In the genomic region with DNA sequence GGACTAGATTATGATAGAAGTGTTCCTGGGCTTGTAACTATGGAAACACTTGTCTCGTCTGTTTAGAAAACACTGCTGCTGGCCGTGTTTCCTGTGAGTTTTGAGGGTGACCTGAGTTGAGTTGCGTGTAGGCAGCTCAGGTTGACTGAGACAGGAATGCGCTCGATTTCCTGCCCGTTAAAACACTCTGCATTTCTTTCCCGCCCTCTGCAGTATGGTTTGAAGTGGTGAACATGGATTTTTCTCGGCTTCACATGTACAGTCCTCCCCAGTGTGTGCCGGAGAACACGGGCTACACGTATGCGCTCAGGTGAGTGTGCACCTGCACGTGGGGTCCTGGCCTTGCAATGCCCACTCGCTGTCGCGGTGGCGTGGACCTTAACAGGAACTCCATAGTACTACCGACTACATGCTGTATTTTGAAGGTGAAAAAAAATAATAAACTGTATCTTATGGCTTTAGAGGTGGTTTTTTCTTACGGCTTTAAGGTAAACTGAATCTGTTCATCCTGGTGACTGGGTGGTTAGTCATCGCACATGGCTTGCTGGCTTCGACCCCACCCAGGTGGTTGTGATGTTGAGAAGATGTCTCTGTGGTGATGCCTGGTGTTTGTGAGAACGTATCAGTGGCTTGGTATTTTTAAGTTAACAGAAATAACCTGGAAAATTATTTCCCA, we compare ENCODE assay signal across 8 cellular contexts. TPM values are rescaled to one million over a fixed set of nuclear protein-coding genes. Genes with fewer than 3 reads are reported as not detected.
DNase-seq lines count a peak whose midpoint lies in the region; ATAC-seq and TF ChIP-seq lines count a peak whose summit lies in the region.

A gene with protein sequence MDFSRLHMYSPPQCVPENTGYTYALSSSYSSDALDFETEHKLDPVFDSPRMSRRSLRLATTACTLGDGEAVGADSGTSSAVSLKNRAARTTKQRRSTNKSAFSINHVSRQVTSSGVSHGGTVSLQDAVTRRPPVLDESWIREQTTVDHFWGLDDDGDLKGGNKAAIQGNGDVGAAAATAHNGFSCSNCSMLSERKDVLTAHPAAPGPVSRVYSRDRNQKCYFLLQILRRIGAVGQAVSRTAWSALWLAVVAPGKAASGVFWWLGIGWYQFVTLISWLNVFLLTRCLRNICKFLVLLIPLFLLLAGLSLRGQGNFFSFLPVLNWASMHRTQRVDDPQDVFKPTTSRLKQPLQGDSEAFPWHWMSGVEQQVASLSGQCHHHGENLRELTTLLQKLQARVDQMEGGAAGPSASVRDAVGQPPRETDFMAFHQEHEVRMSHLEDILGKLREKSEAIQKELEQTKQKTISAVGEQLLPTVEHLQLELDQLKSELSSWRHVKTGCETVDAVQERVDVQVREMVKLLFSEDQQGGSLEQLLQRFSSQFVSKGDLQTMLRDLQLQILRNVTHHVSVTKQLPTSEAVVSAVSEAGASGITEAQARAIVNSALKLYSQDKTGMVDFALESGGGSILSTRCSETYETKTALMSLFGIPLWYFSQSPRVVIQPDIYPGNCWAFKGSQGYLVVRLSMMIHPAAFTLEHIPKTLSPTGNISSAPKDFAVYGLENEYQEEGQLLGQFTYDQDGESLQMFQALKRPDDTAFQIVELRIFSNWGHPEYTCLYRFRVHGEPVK (plus strand): TSS at position 185 of the 676 bp plus-strand sequence. CDS start 49 bp downstream, at position 234.

- TF ChIP-seq CTCF in MCF 10A (IDR thresholded peaks at IDR 0.05; ENCODE audit: unreplicated experiment) = no peak

- peaks cover 42% of the 10 kb centered on the region for H3K4me1 Mint-ChIP-seq in MCF 10A (ENCODE audit: insufficient read depth, unreplicated experiment)

- ATAC-seq in GM18498 (IDR thresholded peaks at IDR 0.05; ENCODE audit: unreplicated experiment) = peak; percentile 66
- peak; percentile 36 for ATAC-seq in HG03025 (IDR thresholded peaks at IDR 0.05; ENCODE audit: low FRiP score, unreplicated experiment)

- peak within 1 kb of the TSS; percentile 66 for H3K4me3 Mint-ChIP-seq in MCF 10A (ENCODE audit: unreplicated experiment)

- CTCF ChIA-PET in MCF 10A (lab: Yijun Ruan, JAX) = interaction anchor here (0.7 to 2.1 kb wide), 6 partner anchors 17 to 510 kb away, joined by 3 to 6 read pairs (median 4); no protein-coding TSS in a partner anchor

- POLR2A ChIA-PET in MCF 10A (lab: Yijun Ruan, JAX) = interaction anchor here (0.6 to 8.3 kb wide), 24 partner anchors 10 to 1576 kb away, joined by 3 to 185 read pairs (median 4); partner anchors contain the start of gene GET4

- H3K27me3 Mint-ChIP-seq in MCF 10A (ENCODE audit: insufficient read depth, unreplicated experiment) = no peaks in the 10 kb centered on the region

- peaks cover 38% of the 10 kb centered on the region for H3K36me3 Mint-ChIP-seq in MCF 10A (ENCODE audit: insufficient read depth, unreplicated experiment)

- BruUV-seq in MCF 10A (replicated peaks; lab: Mats Ljungman, UMichigan) = no TSS peak

- DNase-seq in MCF 10A (ENCODE audit: unreplicated experiment) (peak; percentile 90), left kidney (ENCODE audit: low read depth, low spot score) (peak; percentile 83), NCI-H510A treated with DMSO at 0.1 percent for 48 hours (lab: John Stamatoyannopoulos, UW) (no peak), NCI-H187 (lab: John Stamatoyannopoulos, UW) (no peak)
- DNase-seq in stimulated activated CD4-positive, alpha-beta T cell treated with anti-CD3 and anti-CD28 coated beads, Interleukin-4, amount 100 ng/mL, for 48 hours (ENCODE audit: low read depth in 2 of 2) = peak; percentile 49 to 62

- H3K27ac Mint-ChIP-seq in MCF 10A (ENCODE audit: low read depth, unreplicated experiment) = peak within 1 kb of the TSS; percentile 100

- no peaks in the 10 kb centered on the region for H3K9me3 Mint-ChIP-seq in MCF 10A (ENCODE audit: unreplicated experiment)

- intact Hi-C loops in T-helper 2 cell treated with Interferon-gamma antibody and Interleukin-4, amounts not matched to agents 100 ng/mL and 5 ng/mL, for 36 hours (cut with micrococcal nuclease) = no loop called here
- intact Hi-C loops in MCF 10A (cut with micrococcal nuclease) = no loop called here

RNA-seq across cellular contexts. Expression of the gene that starts here (rescaled TPM):
- total RNA-seq in T-helper 2 cell treated with Interferon-gamma antibody and Interleukin-4, amounts not matched to agents 100 ng/mL and 5 ng/mL, for 36 hours = 61.3 and 63.3 TPM in 2 replicates
- 126 and 132 TPM in 2 replicates for total RNA-seq in MCF 10A (2022)

Comparison
In these comparisons a context has a peak if more than half of its experiments do, and no peak if none do; other contexts are left out.
1. DNase-seq: peak in MCF 10A (single experiment), left kidney (single experiment) and stimulated activated CD4-positive, alpha-beta T cell treated with anti-CD3 and anti-CD28 coated beads, Interleukin-4, amount 100 ng/mL, for 48 hours (2 of 2); none in NCI-H510A treated with DMSO at 0.1 percent for 48 hours (single experiment) and NCI-H187 (0 of 2).